Comparison of ENCODE assay signal across 29 cellular contexts in genomic region chr10:128254486-128254885, GRCh38.
DNase-seq lines count a peak whose midpoint lies in the region; ATAC-seq and TF ChIP-seq lines count a peak whose summit lies in the region.
"Had no signal": no experiment of that assay in that cellular context is flagged by ENCODE, and none has a peak within 500 bp of the region (broad histone marks: within the 10 kb centered on the region; RNA-seq: fewer than 3 reads in every experiment).

No MANE protein-coding gene starts in this region.

- DNase-seq in MCF 10A (ENCODE audit: unreplicated experiment): peak; percentile 72
- no peak for DNase-seq in breast epithelium (ENCODE audit: low spot score in 2 of 2)
- peak; percentile 15 for DNase-seq in brain microvascular endothelial cell
- DNase-seq in foreskin keratinocyte: peak in 1 of 2 donors; percentile 49
- no peak for DNase-seq in activated naive CD4-positive, alpha-beta T cell treated with anti-CD3 and anti-CD28 coated beads, Interleukin-2, amount 50 U/mL, for 16 hours
- DNase-seq in GOT3 (lab: John Stamatoyannopoulos, UW): no peak
- no peak for DNase-seq in sciatic nerve (ENCODE audit: low spot score)
- DNase-seq: 8988T; activated CD4-positive, alpha-beta T cell treated with anti-CD3 and anti-CD28 coated beads, Interleukin-2, amount 50 U/mL, for 1 hour; activated CD8-positive, alpha-beta memory T cell treated with anti-CD3 and anti-CD28 coated beads, Interleukin-2, amount 10 ng/mL, durations not matched to agents 7 days and 5 days; activated naive CD4-positive, alpha-beta T cell treated with anti-CD3 and anti-CD28 coated beads, Interleukin-2, amount 10 ng/mL, durations not matched to agents 7 days and 5 days; activated T-cell treated with anti-CD3 and anti-CD28 coated beads, Interleukin-2, amount 50 U/mL, for 72 hours; anterior cingulate cortex; CD8-positive, alpha-beta memory T cell; DMS 273 treated with DMSO at 0.1 percent for 48 hours; H9; head of caudate nucleus; NCI-H2081; NCI-H2227 treated with DMSO at 0.1 percent for 48 hours; sigmoid colon; stimulated activated CD4-positive, alpha-beta T cell treated with anti-CD3 and anti-CD28 coated beads, Interleukin-15, amount 100 ng/mL, for 24 hours; stimulated activated naive B cell treated with anti-CD40 and anti-IgM and Interleukin-4, amounts not matched to agents 10 μg/mL and 1 μg/mL and 100 μg/mL, for 72 hours; SW 1271; T1000 had no signal

- POLR2A ChIA-PET in MCF 10A (lab: Yijun Ruan, JAX): no interaction called here

- H3K27ac Mint-ChIP-seq in MCF 10A (ENCODE audit: low read depth, unreplicated experiment): no peak overlapping the region
- H3K27ac Mint-ChIP-seq: activated CD8-positive, alpha-beta memory T cell treated with anti-CD3 and anti-CD28 coated beads, Interleukin-2, amount 10 ng/mL, durations not matched to agents 7 days and 5 days; activated naive CD4-positive, alpha-beta T cell treated with anti-CD3 and anti-CD28 coated beads, Interleukin-2, amount 10 ng/mL, durations not matched to agents 7 days and 5 days; activated T-cell treated with anti-CD3 and anti-CD28 coated beads, Interleukin-2, amount 50 U/mL, for 72 hours; CD8-positive, alpha-beta memory T cell; dendritic cell treated with granulocyte-macrophage colony-stimulating factor and Interleukin-4, amounts not matched to agents 40 ng/mL and 50 ng/mL, for 4 days; H9; stimulated activated naive B cell treated with anti-CD40 and anti-IgM and Interleukin-4, amounts not matched to agents 10 μg/mL and 1 μg/mL and 100 μg/mL, for 72 hours had no signal

- H3K36me3 ChIP-seq in breast epithelium: no peaks in the 10 kb centered on the region
- H3K36me3 ChIP-seq in brain microvascular endothelial cell (replicated peaks): no peaks in the 10 kb centered on the region
- H3K36me3 ChIP-seq: sigmoid colon had no signal

- TF ChIP-seq CTCF in MCF 10A (IDR thresholded peaks at IDR 0.05; ENCODE audit: unreplicated experiment) (no peak), breast epithelium (IDR thresholded peaks at IDR 0.05) (no peak), brain microvascular endothelial cell (IDR thresholded peaks at IDR 0.05; ENCODE audit: low read depth, low read length, missing control alignments) (no peak), foreskin keratinocyte (conservative IDR thresholded peaks at IDR 0.05) (no peak)

- CTCF ChIA-PET in MCF 10A (lab: Yijun Ruan, JAX): interaction anchor here (0.6 to 2.0 kb wide), 3 partner anchors 9 to 43 kb away, joined by 4 to 12 read pairs (median 5); no protein-coding TSS in a partner anchor

- ATAC-seq in foreskin keratinocyte (peak; percentile 87), GM21423 (IDR thresholded peaks at IDR 0.05; ENCODE audit: unreplicated experiment) (no peak), sciatic nerve (no peak)
- ATAC-seq: activated CD8-positive, alpha-beta memory T cell treated with anti-CD3 and anti-CD28 coated beads, Interleukin-2, amount 10 ng/mL, durations not matched to agents 7 days and 5 days; activated T-cell treated with anti-CD3 and anti-CD28 coated beads, Interleukin-2, amount 50 U/mL, for 72 hours; Panc1; stimulated activated naive B cell treated with anti-CD40 and anti-IgM and Interleukin-4, amounts not matched to agents 10 μg/mL and 1 μg/mL and 100 μg/mL, for 72 hours had no signal

- H3K27me3 ChIP-seq in breast epithelium: peaks cover 0 to 17% of the 10 kb centered on the region in 2 donors
- no peaks in the 10 kb centered on the region for H3K27me3 ChIP-seq in brain microvascular endothelial cell (replicated peaks)
- no peaks in the 10 kb centered on the region for H3K27me3 ChIP-seq in foreskin keratinocyte

- in situ Hi-C loops in brain microvascular endothelial cell (cut with HindIII; ENCODE audit: low pct_ligation_motif_present, low sequenced_read_pairs): no loop called here

- no peaks in the 10 kb centered on the region for H3K4me1 ChIP-seq in breast epithelium
- H3K4me1 ChIP-seq in foreskin keratinocyte: peaks cover 8% of the 10 kb centered on the region
- H3K4me1 ChIP-seq: sigmoid colon had no signal

- H3K36me3 Mint-ChIP-seq in MCF 10A (ENCODE audit: insufficient read depth, unreplicated experiment): no peaks in the 10 kb centered on the region
- H3K36me3 Mint-ChIP-seq: activated CD8-positive, alpha-beta memory T cell treated with anti-CD3 and anti-CD28 coated beads, Interleukin-2, amount 10 ng/mL, durations not matched to agents 7 days and 5 days; activated naive CD4-positive, alpha-beta T cell treated with anti-CD3 and anti-CD28 coated beads, Interleukin-2, amount 10 ng/mL, durations not matched to agents 7 days and 5 days; CD8-positive, alpha-beta memory T cell; IgD-negative memory B cell; stimulated activated naive B cell treated with anti-CD40 and anti-IgM and Interleukin-4, amounts not matched to agents 10 μg/mL and 1 μg/mL and 100 μg/mL, for 72 hours had no signal

- H3K27me3 Mint-ChIP-seq in MCF 10A (ENCODE audit: insufficient read depth, unreplicated experiment): no peaks in the 10 kb centered on the region

- intact Hi-C loops in MCF 10A (cut with micrococcal nuclease): no loop called here
- intact Hi-C loops in breast epithelium (cut with DNase I; ENCODE audit: low total_unique reads): no loop called here
- intact Hi-C loops in sciatic nerve (cut with DNase I): no loop called here

- TF ChIP-seq POLR2A in breast epithelium (IDR thresholded peaks at IDR 0.05): no peak

- no TSS peak for BruUV-seq in MCF 10A (replicated peaks; lab: Mats Ljungman, UMichigan)

- no peak overlapping the region for H3K4me3 Mint-ChIP-seq in MCF 10A (ENCODE audit: unreplicated experiment)
- H3K4me3 Mint-ChIP-seq: activated CD8-positive, alpha-beta memory T cell treated with anti-CD3 and anti-CD28 coated beads, Interleukin-2, amount 10 ng/mL, durations not matched to agents 7 days and 5 days; activated naive CD4-positive, alpha-beta T cell treated with anti-CD3 and anti-CD28 coated beads, Interleukin-2, amount 10 ng/mL, durations not matched to agents 7 days and 5 days; activated T-cell treated with anti-CD3 and anti-CD28 coated beads, Interleukin-2, amount 50 U/mL, for 72 hours; CD8-positive, alpha-beta memory T cell; dendritic cell treated with granulocyte-macrophage colony-stimulating factor and Interleukin-4, amounts not matched to agents 40 ng/mL and 50 ng/mL, for 4 days; H9; IgD-negative memory B cell; stimulated activated naive B cell treated with anti-CD40 and anti-IgM and Interleukin-4, amounts not matched to agents 10 μg/mL and 1 μg/mL and 100 μg/mL, for 72 hours had no signal

- H3K27ac ChIP-seq in breast epithelium (no peak overlapping the region), brain microvascular endothelial cell (no peak overlapping the region), foreskin keratinocyte (peak overlapping the region; percentile 44)
- H3K27ac ChIP-seq: sigmoid colon had no signal

- H3K4me1 Mint-ChIP-seq in MCF 10A (ENCODE audit: insufficient read depth, unreplicated experiment): peaks cover 14% of the 10 kb centered on the region
- H3K4me1 Mint-ChIP-seq: activated CD8-positive, alpha-beta memory T cell treated with anti-CD3 and anti-CD28 coated beads, Interleukin-2, amount 10 ng/mL, durations not matched to agents 7 days and 5 days; activated naive CD4-positive, alpha-beta T cell treated with anti-CD3 and anti-CD28 coated beads, Interleukin-2, amount 10 ng/mL, durations not matched to agents 7 days and 5 days; CD8-positive, alpha-beta memory T cell; IgD-negative memory B cell; stimulated activated naive B cell treated with anti-CD40 and anti-IgM and Interleukin-4, amounts not matched to agents 10 μg/mL and 1 μg/mL and 100 μg/mL, for 72 hours had no signal

- H3K4me3 ChIP-seq in breast epithelium (no peak overlapping the region), brain microvascular endothelial cell (ENCODE audit: low read depth, low read length) (no peak overlapping the region)
- H3K4me3 ChIP-seq: lung, sigmoid colon had no signal

- no peaks in the 10 kb centered on the region for H3K9me3 Mint-ChIP-seq in MCF 10A (ENCODE audit: unreplicated experiment)
- H3K9me3 Mint-ChIP-seq: activated naive CD4-positive, alpha-beta T cell treated with anti-CD3 and anti-CD28 coated beads, Interleukin-2, amount 10 ng/mL, durations not matched to agents 7 days and 5 days; activated T-cell treated with anti-CD3 and anti-CD28 coated beads, Interleukin-2, amount 50 U/mL, for 72 hours; CD8-positive, alpha-beta memory T cell; dendritic cell treated with granulocyte-macrophage colony-stimulating factor and Interleukin-4, amounts not matched to agents 40 ng/mL and 50 ng/mL, for 4 days; H9; stimulated activated naive B cell treated with anti-CD40 and anti-IgM and Interleukin-4, amounts not matched to agents 10 μg/mL and 1 μg/mL and 100 μg/mL, for 72 hours had no signal

- no peaks in the 10 kb centered on the region for H3K9me3 ChIP-seq in breast epithelium
- H3K9me3 ChIP-seq: sigmoid colon had no signal

Comparison
In these comparisons a context has a peak if more than half of its experiments do, and no peak if none do; other contexts are left out.
1. DNase-seq: peak in MCF 10A (single experiment) and brain microvascular endothelial cell (single experiment); none in breast epithelium (0 of 2), activated naive CD4-positive, alpha-beta T cell treated with anti-CD3 and anti-CD28 coated beads, Interleukin-2, amount 50 U/mL, for 16 hours (single experiment), GOT3 (single experiment) and sciatic nerve (single experiment).